30 cellular contexts compared by ENCODE assay signal in the genomic region with DNA sequence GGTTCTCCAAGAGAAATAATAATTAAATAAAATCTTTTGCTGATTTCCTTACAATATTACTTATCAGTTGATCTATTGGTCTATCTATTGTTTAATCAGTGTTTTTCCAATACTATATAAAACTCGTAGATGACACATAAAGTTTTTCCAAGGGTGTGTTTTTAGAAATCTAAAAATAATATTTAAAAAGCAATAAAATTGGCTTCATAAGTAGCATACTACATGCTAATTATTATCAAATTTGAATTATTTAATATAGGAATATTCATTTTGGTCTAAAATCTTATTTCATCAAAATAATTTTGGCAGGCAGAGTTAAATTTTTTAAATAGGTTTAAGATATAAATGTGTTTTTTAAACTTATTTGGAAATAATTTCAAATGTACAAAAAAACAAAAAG. TPM values are rescaled to one million over a fixed set of nuclear protein-coding genes. Genes with fewer than 3 reads are reported as not detected.
"Had no signal": no experiment of that assay in that cellular context is flagged by ENCODE, and none has a peak within 500 bp of the region (broad histone marks: within the 10 kb centered on the region; RNA-seq: fewer than 3 reads in every experiment).

No MANE protein-coding gene starts in this region.

- H3K36me3 ChIP-seq: ascending aorta, breast epithelium, cardiac muscle cell, esophagus muscularis mucosa, gastroesophageal sphincter, heart right ventricle had no signal

- DNase-seq: activated CD4-positive, alpha-beta memory T cell treated with anti-CD3 and anti-CD28 coated beads, Interleukin-2, amount 10 ng/mL, durations not matched to agents 7 days and 5 days; activated CD4-positive, alpha-beta T cell treated with anti-CD3 and anti-CD28 coated beads for 1 hour; activated CD4-positive, alpha-beta T cell treated with anti-CD3 and anti-CD28 coated beads for 4 hours; activated CD4-positive, alpha-beta T cell treated with anti-CD3 and anti-CD28 coated beads, Interleukin-2, amount 10 ng/mL, durations not matched to agents 7 days and 5 days; activated CD4-positive, alpha-beta T cell treated with anti-CD3 and anti-CD28 coated beads, Interleukin-2, amount 50 U/mL, for 4 hours; activated CD8-positive, alpha-beta memory T cell treated with anti-CD3 and anti-CD28 coated beads, Interleukin-2, amount 50 U/mL, for 48 hours; activated gamma-delta T cell; activated naive CD4-positive, alpha-beta T cell; activated naive CD4-positive, alpha-beta T cell treated with anti-CD3 and anti-CD28 coated beads, Interleukin-2, amount 10 ng/mL, durations not matched to agents 7 days and 5 days; activated naive CD8-positive, alpha-beta T cell treated with anti-CD3 and anti-CD28 coated beads, Interleukin-2, amount 10 ng/mL, durations not matched to agents 7 days and 5 days; activated T-cell treated with anti-CD3 and anti-CD28 coated beads for 4 hours; activated T-cell treated with anti-CD3 and anti-CD28 coated beads, Interleukin-2, amount 50 U/mL, for 24 hours; activated T-cell treated with anti-CD3 and anti-CD28 coated beads, Interleukin-2, amount 50 U/mL, for 72 hours; central memory CD4-positive, alpha-beta T cell; cerebellar nuclear complex; dorsolateral prefrontal cortex; effector memory CD4-positive, alpha-beta T cell; endodermal cell; erythroblast; foreskin keratinocyte; heart right ventricle; T-helper 2 cell had no signal

- H3K4me3 ChIP-seq: ascending aorta, breast epithelium, cardiac muscle cell, coronary artery, dorsolateral prefrontal cortex, esophagus muscularis mucosa, gastroesophageal sphincter, heart right ventricle had no signal

- ATAC-seq: activated T-cell treated with anti-CD3 and anti-CD28 coated beads, Interleukin-2, amount 50 U/mL, for 72 hours; foreskin keratinocyte; gastroesophageal sphincter; heart right ventricle; WTC11 had no signal

- H3K9me3 ChIP-seq: ascending aorta, breast epithelium, esophagus muscularis mucosa, gastroesophageal sphincter, heart right ventricle had no signal

- H3K27me3 ChIP-seq: ascending aorta, breast epithelium, cardiac muscle cell, foreskin keratinocyte had no signal

- H3K27ac ChIP-seq: ascending aorta, breast epithelium, cardiac muscle cell, coronary artery, dorsolateral prefrontal cortex, esophagus muscularis mucosa, foreskin keratinocyte, gastroesophageal sphincter, heart right ventricle, VCaP had no signal

- H3K4me1 ChIP-seq: ascending aorta, breast epithelium, esophagus muscularis mucosa, foreskin keratinocyte, gastroesophageal sphincter, heart right ventricle had no signal

RNA-seq across cellular contexts. Expression of gene MIR17HG, which starts 49.4 kb away (rescaled TPM):
- total RNA-seq: ascending aorta had no signal
